In the genomic region with DNA sequence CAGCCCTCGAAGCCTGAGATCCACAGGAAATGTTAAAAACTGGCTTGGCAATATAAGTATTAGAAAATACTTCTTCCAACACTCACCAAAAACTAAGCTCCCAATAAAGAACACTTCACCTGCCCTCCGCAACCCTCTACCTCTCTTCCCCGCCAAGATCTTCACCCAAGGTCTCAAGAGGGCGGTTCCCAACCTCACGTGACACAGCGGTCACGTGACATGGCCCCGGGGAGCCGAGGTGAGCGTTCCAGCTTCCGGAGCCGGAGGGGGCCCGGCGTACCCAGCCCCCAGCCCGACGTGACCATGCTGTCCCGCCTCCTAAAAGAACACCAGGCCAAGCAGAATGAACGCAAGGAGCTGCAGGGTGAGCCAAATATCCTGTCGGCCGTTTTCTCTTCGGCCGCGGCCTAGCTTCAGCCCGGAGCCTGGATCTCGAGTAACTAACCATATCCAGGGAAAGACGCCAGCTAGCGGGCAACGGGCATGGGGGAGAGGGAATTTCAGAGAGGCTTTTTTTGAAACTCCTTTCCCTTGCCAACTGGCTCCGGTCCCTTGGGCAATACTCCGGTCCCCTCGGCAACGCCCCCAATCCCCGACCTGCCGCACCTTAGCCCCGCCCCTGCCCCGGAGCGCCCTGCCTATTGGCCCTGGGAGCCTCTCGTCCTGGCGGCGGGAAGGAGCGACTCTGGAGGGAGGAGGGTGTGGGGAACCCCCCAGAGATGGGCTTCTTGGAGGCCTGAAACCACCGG, we compare ENCODE assay signal across 8 cellular contexts. TPM values are rescaled to one million over a fixed set of nuclear protein-coding genes. Genes with fewer than 3 reads are reported as not detected.
DNase-seq lines count a peak whose midpoint lies in the region; ATAC-seq, FAIRE-seq and TF ChIP-seq lines count a peak whose summit lies in the region.

BLOC1S1 (plus strand) TSS at position 214 of the 749 bp plus-strand sequence; CDS start at position 220, 6 bp downstream.

- intact Hi-C loops in IMR-90 (cut with micrococcal nuclease), result no loop called here
- intact Hi-C loops in OCI-LY7 (cut with micrococcal nuclease; ENCODE audit: unreplicated experiment), result loop anchor here (1.0 to 5.0 kb wide), 2 partner anchors 13 to 44 kb away; partner anchors contain the start of gene CD63
- intact Hi-C loops in endothelial cell of umbilical vein (cut with micrococcal nuclease), result no loop called here

- H3K27ac ChIP-seq in IMR-90 (ENCODE audit: insufficient read depth, low read length) (peak within 1 kb of the TSS; percentile 84), OCI-LY7 (ENCODE audit: low read depth, low read length, poor library complexity, severe bottlenecking) (peak within 1 kb of the TSS; percentile 81), endothelial cell of umbilical vein (ENCODE audit: insufficient read depth, low read depth, low read length) (peak within 1 kb of the TSS; percentile 83)

- H3K9me3 ChIP-seq in IMR-90 (ENCODE audit: control insufficient read depth, insufficient read depth, low read length) (no peaks in the 10 kb centered on the region), OCI-LY7 (ENCODE audit: low read length) (no peaks in the 10 kb centered on the region), endothelial cell of umbilical vein (replicated peaks; ENCODE audit: control insufficient read depth, insufficient read depth, low read length) (no peaks in the 10 kb centered on the region)

- H3K36me3 ChIP-seq in IMR-90 (ENCODE audit: control insufficient read depth, insufficient read depth, low read length), result no peaks in the 10 kb centered on the region
- peaks cover 24% of the 10 kb centered on the region for H3K36me3 ChIP-seq in OCI-LY7 (ENCODE audit: insufficient read depth, low read length)
- no peaks in the 10 kb centered on the region for H3K36me3 ChIP-seq in endothelial cell of umbilical vein (ENCODE audit: control insufficient read depth in 2 of 2, extremely low read depth in 1 of 2, insufficient read depth in 2 of 2, low read length in 2 of 2)

- H2BK20ac ChIP-seq in IMR-90 (ENCODE audit: low read depth, low read length), result peak within 1 kb of the TSS; percentile 53

- in situ Hi-C loops in IMR-90 (cut with MboI; ENCODE audit: low sequenced_read_pairs), result no loop called here

- peak within 1 kb of the TSS; percentile 98 for H2AK5ac ChIP-seq in IMR-90 (ENCODE audit: low read depth, low read length)

- H4K20me1 ChIP-seq in IMR-90 (ENCODE audit: insufficient read depth, low read length) (peaks cover 8% of the 10 kb centered on the region), OCI-LY7 (ENCODE audit: insufficient read depth, low read length) (no peaks in the 10 kb centered on the region), endothelial cell of umbilical vein (replicated peaks; ENCODE audit: control insufficient read depth, extremely low read depth, insufficient read depth, low read length) (no peaks in the 10 kb centered on the region)

- H3K79me2 ChIP-seq in OCI-LY7 (ENCODE audit: insufficient read depth, low read depth, low read length), result peaks cover 16% of the 10 kb centered on the region; the same call in 1 of the 2 replicates
- H3K79me2 ChIP-seq in endothelial cell of umbilical vein (ENCODE audit: control insufficient read depth, insufficient read depth, low read length), result no peaks in the 10 kb centered on the region

- no TSS peak for BruUV-seq in IMR-90 (replicated peaks; lab: Mats Ljungman, UMichigan)
- TSS peak; percentile 61 for BruUV-seq in OCI-LY7 (replicated peaks; lab: Mats Ljungman, UMichigan)
- TSS peak; percentile 43 for BruUV-seq in endothelial cell of umbilical vein (replicated peaks; lab: Mats Ljungman, UMichigan)

- ATAC-seq in GM21528 (IDR thresholded peaks at IDR 0.05; ENCODE audit: low FRiP score, unreplicated experiment), result peak; percentile 96
- peak; percentile 70 for ATAC-seq in IMR-90 (ENCODE audit: low read depth)

- peak within 1 kb of the TSS; percentile 81 for H3K9ac ChIP-seq in IMR-90 (ENCODE audit: low read depth, low read length)
- H3K9ac ChIP-seq in endothelial cell of umbilical vein (replicated peaks; ENCODE audit: extremely low read depth, insufficient read depth, low read length), result peak within 1 kb of the TSS; percentile 89

- H3K56ac ChIP-seq in IMR-90 (ENCODE audit: extremely low read depth, insufficient read depth, low read length), result peak within 1 kb of the TSS; percentile 79

- CTCF ChIA-PET in IMR-90 (lab: Yijun Ruan, JAX), result no interaction called here
- CTCF ChIA-PET in OCI-LY7 (lab: Charles Lee; ENCODE audit: unreplicated experiment), result interaction anchor here (1.0 to 1.4 kb wide), 4 partner anchors 9 to 42 kb away, joined by 3 to 8 read pairs (median 5); no protein-coding TSS in a partner anchor
- CTCF ChIA-PET in endothelial cell of umbilical vein (lab: Charles Lee), result interaction anchor here (0.6 to 11.1 kb wide), 8 partner anchors 9 to 1391 kb away, joined by 3 to 151 read pairs (median 3); partner anchors contain the start of genes CD63, COPZ1, ITGA7 and SMARCC2

- peak within 1 kb of the TSS; percentile 78 for H3K4me3 ChIP-seq in IMR-90 (ENCODE audit: insufficient read depth, low read depth, low read length)
- peak within 1 kb of the TSS; percentile 77 for H3K4me3 ChIP-seq in OCI-LY7 (ENCODE audit: low read depth, low read length, poor library complexity, severe bottlenecking)
- peak within 1 kb of the TSS; percentile 66 to 94 (median 82) for H3K4me3 ChIP-seq in endothelial cell of umbilical vein (replicated peaks in 1 of 3; ENCODE audit: insufficient read depth in 1 of 3, low read depth in 1 of 3, low read length in 3 of 3)

- peak within 1 kb of the TSS; percentile 38; the same call in 2 of the 3 replicates for H2BK15ac ChIP-seq in IMR-90 (ENCODE audit: low read depth, low read length)

- peak within 1 kb of the TSS; percentile 78 for H2AK9ac ChIP-seq in IMR-90 (replicated peaks; ENCODE audit: low read depth, low read length, poor library complexity)

- POLR2A ChIA-PET in IMR-90 (lab: Charles Lee; ENCODE audit: unreplicated experiment), result interaction anchor here (0.6 kb wide), 1 partner anchor 14 kb away, joined by 6 read pairs; no protein-coding TSS in a partner anchor
- POLR2A ChIA-PET in OCI-LY7 (lab: Charles Lee), result interaction anchor here (0.6 to 2.7 kb wide), 13 partner anchors 10 to 734 kb away, joined by 3 to 14 read pairs (median 5); partner anchors contain the start of genes CD63 and ORMDL2
- POLR2A ChIA-PET in endothelial cell of umbilical vein (lab: Charles Lee), result no interaction called here

- peak within 1 kb of the TSS; percentile 83 for H2BK5ac ChIP-seq in IMR-90 (ENCODE audit: low read depth, low read length, poor library complexity, severe bottlenecking)

- H4K91ac ChIP-seq in IMR-90 (ENCODE audit: insufficient read depth, low read depth, low read length), result peak within 1 kb of the TSS; percentile 78

- TF ChIP-seq RAD21 in IMR-90 (IDR thresholded peaks at IDR 0.05; ENCODE audit: low read length), result no peak

- TF ChIP-seq POLR2A in IMR-90 (IDR thresholded peaks at IDR 0.05; ENCODE audit: low read depth, low read length), result no peak
- TF ChIP-seq POLR2A in endothelial cell of umbilical vein (IDR thresholded peaks at IDR 0.05; ENCODE audit: low read depth, low read length), result no peak

- H3K23ac ChIP-seq in IMR-90 (ENCODE audit: low read depth, low read length), result peak within 1 kb of the TSS; percentile 80

- peak within 1 kb of the TSS; percentile 92 for H2AFZ ChIP-seq in IMR-90 (replicated peaks; ENCODE audit: low read length, poor library complexity)
- H2AFZ ChIP-seq in OCI-LY7 (ENCODE audit: low read length), result peak within 1 kb of the TSS; percentile 66
- peak within 1 kb of the TSS; percentile 97 for H2AFZ ChIP-seq in endothelial cell of umbilical vein (ENCODE audit: low read depth, low read length)

- DNase-seq in DMS 273 treated with DMSO at 0.1 percent for 48 hours (lab: John Stamatoyannopoulos, UW) (peak; percentile 73), IMR-90 (peak; percentile 91), OCI-LY7 (ENCODE audit: low spot score) (peak; percentile 97), activated T-cell treated with anti-CD3 and anti-CD28 coated beads for 1 hour (ENCODE audit: low read depth) (peak; percentile 88), endothelial cell of umbilical vein (ENCODE audit: low read depth, low spot score) (peak; percentile 84), middle frontal gyrus (ENCODE audit: extremely low spot score, low spot score) (peak; percentile 82)
- DNase-seq in stimulated activated CD8-positive, alpha-beta memory T cell treated with anti-CD3 and anti-CD28 coated beads, Interleukin-2, amount 100 ng/mL, for 48 hours (ENCODE audit: low read depth in 2 of 2), result peak; percentile 94 to 96

- peak; percentile 90 for FAIRE-seq in endothelial cell of umbilical vein (lab: Jason Lieb, UNC)

- H3K9me2 ChIP-seq in OCI-LY7 (ENCODE audit: insufficient read depth, low read length), result no peaks in the 10 kb centered on the region

- 1% methylated on average over 15 of the region's 42 CpGs; no CpG with 5 or more reads in 1 of the 2 experiments for WGBS in IMR-90 (ENCODE audit: extremely low coverage in 2 of 2, insufficient read length in 1 of 2), 2 experiments

- H2BK120ac ChIP-seq in IMR-90 (ENCODE audit: low read depth, low read length), result peak within 1 kb of the TSS; percentile 81

- no peaks in the 10 kb centered on the region for H3K27me3 ChIP-seq in IMR-90 (ENCODE audit: control insufficient read depth, insufficient read depth, low read length)
- H3K27me3 ChIP-seq in endothelial cell of umbilical vein (ENCODE audit: control insufficient read depth in 2 of 2, insufficient read depth in 2 of 2, low read length in 2 of 2), result peaks cover 11 to 17% of the 10 kb centered on the region in 2 experiments

- H4K5ac ChIP-seq in IMR-90 (ENCODE audit: low read depth, low read length), result peak within 1 kb of the TSS; percentile 99

- H3K18ac ChIP-seq in IMR-90 (ENCODE audit: low read depth, low read length), result peak within 1 kb of the TSS; percentile 59

- H3K79me1 ChIP-seq in IMR-90 (ENCODE audit: low read depth in 1 of 2, low read length in 2 of 2), result peaks cover 17 to 50% of the 10 kb centered on the region in 2 experiments

- dilution Hi-C loops in IMR-90 (cut with HindIII; ENCODE audit: low sequenced_read_pairs, unreplicated experiment) (no loop called here), endothelial cell of umbilical vein (cut with MboI; ENCODE audit: extremely low pct_ligation_motif_present, low sequenced_read_pairs) (no loop called here)

- peak within 1 kb of the TSS; percentile 65 for H3K14ac ChIP-seq in IMR-90 (replicated peaks; ENCODE audit: low read depth, low read length)

- no peak for TF ChIP-seq CTCF in IMR-90 (conservative IDR thresholded peaks at IDR 0.05; ENCODE audit: low read depth, low read length)
- TF ChIP-seq CTCF in OCI-LY7 (conservative IDR thresholded peaks at IDR 0.05; ENCODE audit: low read length), result no peak
- no peak for TF ChIP-seq CTCF in endothelial cell of umbilical vein (IDR thresholded peaks at IDR 0.05; ENCODE audit: extremely low read depth in 1 of 2, insufficient read depth in 1 of 2, low read depth in 1 of 2, low read length in 2 of 2)

- H3K4ac ChIP-seq in IMR-90 (ENCODE audit: low read depth, low read length), result peak within 1 kb of the TSS; percentile 83

- H3K4me1 ChIP-seq in IMR-90 (ENCODE audit: control insufficient read depth, insufficient read depth, low read length) (peaks cover 40% of the 10 kb centered on the region), OCI-LY7 (ENCODE audit: insufficient read depth, low read length, poor library complexity, severe bottlenecking) (peaks cover 28% of the 10 kb centered on the region), endothelial cell of umbilical vein (ENCODE audit: control insufficient read depth, extremely low read depth, insufficient read depth, low read length) (peaks cover 24% of the 10 kb centered on the region)

- H3K9me1 ChIP-seq in IMR-90 (ENCODE audit: insufficient read depth, low read length) (peaks cover 30% of the 10 kb centered on the region), endothelial cell of umbilical vein (replicated peaks; ENCODE audit: control insufficient read depth, extremely low read depth, insufficient read depth, low read length) (no peaks in the 10 kb centered on the region)

- peak within 1 kb of the TSS; percentile 95 to 98 for H4K8ac ChIP-seq in IMR-90 (ENCODE audit: low read depth in 2 of 2, low read length in 2 of 2)

- peak within 1 kb of the TSS; percentile 94 for H3K4me2 ChIP-seq in IMR-90 (ENCODE audit: low read depth, low read length)
- peak within 1 kb of the TSS; percentile 92 for H3K4me2 ChIP-seq in OCI-LY7 (ENCODE audit: low read length)
- peak within 1 kb of the TSS; percentile 87 for H3K4me2 ChIP-seq in endothelial cell of umbilical vein (ENCODE audit: insufficient read depth, low read length)

RNA-seq across cellular contexts. Expression of gene BLOC1S1, which starts in this region (rescaled TPM):
- total RNA-seq in IMR-90 (2012; rRNA removed) (128 and 158 TPM in 2 replicates), OCI-LY7 (2022) (152 and 159 TPM in 2 replicates), endothelial cell of umbilical vein (84.1 and 85.6 TPM in 2 replicates)
- polyA plus RNA-seq in IMR-90 (2012; rRNA removed) (280 and 285 TPM in 2 replicates), endothelial cell of umbilical vein (192 and 197 TPM in 2 replicates)
- polyA plus RNA-seq in IMR-90 (2012; cell fraction: cytosol; rRNA removed), result 332 and 427 TPM in 2 replicates
- 75.9 and 113 TPM in 2 replicates for polyA plus RNA-seq in IMR-90 (2012; cell fraction: nucleus; rRNA removed; ENCODE audit: low replicate concordance)
- total RNA-seq in OCI-LY7 (2014; rRNA removed; shearing (Covaris generic)), result 139 and 161 TPM in 2 replicates
- 217 and 240 TPM in 2 replicates for polyA plus RNA-seq in endothelial cell of umbilical vein (2011; cell fraction: cytosol; rRNA removed)
- polyA plus RNA-seq in endothelial cell of umbilical vein (2011; cell fraction: nucleus; rRNA removed), result 62.4 and 64.8 TPM in 2 replicates
- 96.7 and 111 TPM in 2 replicates for polyA plus RNA-seq in endothelial cell of umbilical vein (2012)
- polyA minus RNA-seq in endothelial cell of umbilical vein, result 37.9 and 73.5 TPM in 2 replicates
- 45.3 TPM for polyA minus RNA-seq in endothelial cell of umbilical vein (2011; cell fraction: cytosol; rRNA and poly(A)+ RNA removed)
- 10.3 and 10.6 TPM in 2 replicates for polyA minus RNA-seq in endothelial cell of umbilical vein (2011; cell fraction: nucleus; rRNA and poly(A)+ RNA removed)

Comparison
In these comparisons a context has a peak if more than half of its experiments do, and no peak if none do; other contexts are left out.
1. Peak in every context shown above with its lines: DNase-seq, ATAC-seq, H3K4me3 ChIP-seq and H3K27ac ChIP-seq.